ENCODE assay signal across 2 cellular contexts in genomic region chr10:80272793-80273522, GRCh38.
TF ChIP-seq lines count a peak whose summit lies in the region.

No MANE protein-coding gene starts in this region.

TF ChIP-seq in K562, 482 proteins besides CTCF, POLR2A, EP300 and RAD21 (continued from another document and continues in another):
- TF ChIP-seq, protein P1, sequence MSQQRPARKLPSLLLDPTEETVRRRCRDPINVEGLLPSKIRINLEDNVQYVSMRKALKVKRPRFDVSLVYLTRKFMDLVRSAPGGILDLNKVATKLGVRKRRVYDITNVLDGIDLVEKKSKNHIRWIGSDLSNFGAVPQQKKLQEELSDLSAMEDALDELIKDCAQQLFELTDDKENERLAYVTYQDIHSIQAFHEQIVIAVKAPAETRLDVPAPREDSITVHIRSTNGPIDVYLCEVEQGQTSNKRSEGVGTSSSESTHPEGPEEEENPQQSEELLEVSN (IDR thresholded peaks at IDR 0.05; ENCODE audit: borderline replicate concordance in 1 of 2, extremely low read depth in 1 of 2, insufficient read depth in 1 of 2, insufficient read length in 1 of 2, low read depth in 1 of 2, low read length in 1 of 2, poor library complexity in 1 of 2, severe bottlenecking in 1 of 2), result peak; percentile 37 to 59
- TF ChIP-seq NR2C2 (CRISPR knock-in tag; IDR thresholded peaks at IDR 0.05), result no peak
- TF ChIP-seq NR2C2 (tag; IDR thresholded peaks at IDR 0.05), result peak; percentile 68
- TF ChIP-seq ZBTB17 (CRISPR knock-in tag; IDR thresholded peaks at IDR 0.05), result 0 out of 2 replicates have a peak, but pooled peaks have one; percentile 17
- TF ChIP-seq BACH1 (tag; IDR thresholded peaks at IDR 0.05), result peak; percentile 94
- TF ChIP-seq NEUROD1 (IDR thresholded peaks at IDR 0.05; ENCODE audit: borderline replicate concordance, low read depth, low read length, partially characterized antibody), result peak; percentile 28
- TF ChIP-seq ZNF584 (CRISPR knock-in tag; IDR thresholded peaks at IDR 0.05; ENCODE audit: low read depth), result no peak
- TF ChIP-seq LEF1 (IDR thresholded peaks at IDR 0.05), result peak; percentile 90
- TF ChIP-seq ATF7 (IDR thresholded peaks at IDR 0.05), result peak; percentile 37; the same call in 1 of the 2 replicates
- peak; percentile 87 for TF ChIP-seq MAFF (IDR thresholded peaks at IDR 0.05; ENCODE audit: low read length)
- TF ChIP-seq CHD4 (IDR thresholded peaks at IDR 0.05; ENCODE audit: insufficient read depth, insufficient replicate concordance, low read depth, low read length, poor library complexity, severe bottlenecking), result no peak
- peak; percentile 95 for TF ChIP-seq MAFG (tag; conservative IDR thresholded peaks at IDR 0.05)
- TF ChIP-seq, protein P2, sequence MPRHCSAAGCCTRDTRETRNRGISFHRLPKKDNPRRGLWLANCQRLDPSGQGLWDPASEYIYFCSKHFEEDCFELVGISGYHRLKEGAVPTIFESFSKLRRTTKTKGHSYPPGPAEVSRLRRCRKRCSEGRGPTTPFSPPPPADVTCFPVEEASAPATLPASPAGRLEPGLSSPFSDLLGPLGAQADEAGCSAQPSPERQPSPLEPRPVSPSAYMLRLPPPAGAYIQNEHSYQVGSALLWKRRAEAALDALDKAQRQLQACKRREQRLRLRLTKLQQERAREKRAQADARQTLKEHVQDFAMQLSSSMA (CRISPR knock-in tag; IDR thresholded peaks at IDR 0.05), result no peak
- no peak for TF ChIP-seq MCM7 (IDR thresholded peaks at IDR 0.05)
- TF ChIP-seq, protein P3, sequence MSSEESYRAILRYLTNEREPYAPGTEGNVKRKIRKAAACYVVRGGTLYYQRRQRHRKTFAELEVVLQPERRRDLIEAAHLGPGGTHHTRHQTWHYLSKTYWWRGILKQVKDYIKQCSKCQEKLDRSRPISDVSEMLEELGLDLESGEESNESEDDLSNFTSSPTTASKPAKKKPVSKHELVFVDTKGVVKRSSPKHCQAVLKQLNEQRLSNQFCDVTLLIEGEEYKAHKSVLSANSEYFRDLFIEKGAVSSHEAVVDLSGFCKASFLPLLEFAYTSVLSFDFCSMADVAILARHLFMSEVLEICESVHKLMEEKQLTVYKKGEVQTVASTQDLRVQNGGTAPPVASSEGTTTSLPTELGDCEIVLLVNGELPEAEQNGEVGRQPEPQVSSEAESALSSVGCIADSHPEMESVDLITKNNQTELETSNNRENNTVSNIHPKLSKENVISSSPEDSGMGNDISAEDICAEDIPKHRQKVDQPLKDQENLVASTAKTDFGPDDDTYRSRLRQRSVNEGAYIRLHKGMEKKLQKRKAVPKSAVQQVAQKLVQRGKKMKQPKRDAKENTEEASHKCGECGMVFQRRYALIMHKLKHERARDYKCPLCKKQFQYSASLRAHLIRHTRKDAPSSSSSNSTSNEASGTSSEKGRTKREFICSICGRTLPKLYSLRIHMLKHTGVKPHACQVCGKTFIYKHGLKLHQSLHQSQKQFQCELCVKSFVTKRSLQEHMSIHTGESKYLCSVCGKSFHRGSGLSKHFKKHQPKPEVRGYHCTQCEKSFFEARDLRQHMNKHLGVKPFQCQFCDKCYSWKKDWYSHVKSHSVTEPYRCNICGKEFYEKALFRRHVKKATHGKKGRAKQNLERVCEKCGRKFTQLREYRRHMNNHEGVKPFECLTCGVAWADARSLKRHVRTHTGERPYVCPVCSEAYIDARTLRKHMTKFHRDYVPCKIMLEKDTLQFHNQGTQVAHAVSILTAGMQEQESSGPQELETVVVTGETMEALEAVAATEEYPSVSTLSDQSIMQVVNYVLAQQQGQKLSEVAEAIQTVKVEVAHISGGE (CRISPR knock-in tag; IDR thresholded peaks at IDR 0.05), result 0 out of 6 replicates have a peak, but pooled peaks of 1 of the 3 experiments have one; percentile 17
- TF ChIP-seq MNT (conservative IDR thresholded peaks at IDR 0.05), result peak in 1 of 2 experiments; percentile 71; a peak in 3 of 4 replicates
- peak; percentile 15; the same call in 1 of the 2 replicates for TF ChIP-seq HBP1 (CRISPR knock-in tag; IDR thresholded peaks at IDR 0.05)
- no peak for TF ChIP-seq HOXB6 (CRISPR knock-in tag; IDR thresholded peaks at IDR 0.05; ENCODE audit: borderline replicate concordance)
- TF ChIP-seq MAFK (IDR thresholded peaks at IDR 0.05; ENCODE audit: low read length), result peak; percentile 82; the same call in 1 of the 2 replicates
- TF ChIP-seq CXXC5 (CRISPR knock-in tag; IDR thresholded peaks at IDR 0.05), result peak; percentile 46; the same call in 1 of the 2 replicates
- TF ChIP-seq YY1 (IDR thresholded peaks at IDR 0.05; ENCODE audit: borderline replicate concordance in 1 of 3, control insufficient read depth in 1 of 3, extremely low read depth in 1 of 3, insufficient read depth in 3 of 3, insufficient read length in 1 of 3, insufficient replicate concordance in 2 of 3, low read depth in 1 of 3, low read length in 2 of 3), result peak in 1 of 3 experiments; percentile 39
- peak; percentile 48; the same call in 1 of the 2 replicates for TF ChIP-seq ZNF644 (tag; IDR thresholded peaks at IDR 0.05; ENCODE audit: low read depth)

TF ChIP-seq in HepG2, 621 proteins besides CTCF, POLR2A, EP300 and RAD21 (continued from another document and continues in another):
- TF ChIP-seq USF2 (IDR thresholded peaks at IDR 0.05; ENCODE audit: low read depth, low read length) (no peak), USF2 (CRISPR knock-in tag; IDR thresholded peaks at IDR 0.05; ENCODE audit: borderline replicate concordance) (no peak), MEIS2 (CRISPR knock-in tag; IDR thresholded peaks at IDR 0.05) (peak; percentile 83), MAFK (conservative IDR thresholded peaks at IDR 0.05 in 1 of 2, IDR thresholded peaks at IDR 0.05 in 1 of 2; ENCODE audit: low read length in 2 of 2) (peak; percentile 84 to 95), ZNF883 (CRISPR knock-in tag; IDR thresholded peaks at IDR 0.05; ENCODE audit: not compliant biosample characterization) (no peak), ZNF256 (CRISPR knock-in tag; conservative IDR thresholded peaks at IDR 0.05) (no peak), NONO (IDR thresholded peaks at IDR 0.05) (no peak), NONO (CRISPR knock-in tag; conservative IDR thresholded peaks at IDR 0.05) (peak; percentile 41; the same call in 1 of the 2 replicates), KLF12 (CRISPR knock-in tag; IDR thresholded peaks at IDR 0.05; ENCODE audit: borderline replicate concordance) (no peak), DPF2 (CRISPR knock-in tag; IDR thresholded peaks at IDR 0.05; ENCODE audit: borderline replicate concordance, low read depth) (peak; percentile 39; the same call in 1 of the 2 replicates), ZNF17 (CRISPR knock-in tag; IDR thresholded peaks at IDR 0.05) (no peak), MTF2 (CRISPR knock-in tag; IDR thresholded peaks at IDR 0.05; ENCODE audit: borderline replicate concordance) (no peak), ZMYM4 (CRISPR knock-in tag; IDR thresholded peaks at IDR 0.05) (peak; percentile 58; the same call in 1 of the 2 replicates), HOXD1 (CRISPR knock-in tag; IDR thresholded peaks at IDR 0.05) (0 out of 2 replicates have a peak, but pooled peaks have one; percentile 65), PAF1 (CRISPR knock-in tag; IDR thresholded peaks at IDR 0.05) (no peak), SAFB2 (CRISPR knock-in tag; IDR thresholded peaks at IDR 0.05; ENCODE audit: borderline replicate concordance, low read depth) (no peak), ZSCAN29 (CRISPR knock-in tag; conservative IDR thresholded peaks at IDR 0.05) (no peak), ZNF577 (CRISPR knock-in tag; IDR thresholded peaks at IDR 0.05; ENCODE audit: borderline replicate concordance, low read depth) (no peak), ESRRA (CRISPR knock-in tag; IDR thresholded peaks at IDR 0.05; ENCODE audit: low read depth) (peak; percentile 56; the same call in 1 of the 2 replicates), TP53 (CRISPR knock-in tag; conservative IDR thresholded peaks at IDR 0.05) (0 out of 2 replicates have a peak, but pooled peaks have one; percentile 9), GABPA (IDR thresholded peaks at IDR 0.05; ENCODE audit: low read depth, low read length) (no peak), GABPA (CRISPR knock-in tag; IDR thresholded peaks at IDR 0.05; ENCODE audit: low read depth) (no peak), RNF219 (CRISPR knock-in tag; IDR thresholded peaks at IDR 0.05) (no peak), NFE2L2 (IDR thresholded peaks at IDR 0.05; ENCODE audit: low read length) (peak; percentile 99), SAP130 (CRISPR knock-in tag; IDR thresholded peaks at IDR 0.05; ENCODE audit: low read depth) (peak; percentile 88), MIER2 (CRISPR knock-in tag; IDR thresholded peaks at IDR 0.05) (peak; percentile 26; the same call in 1 of the 2 replicates), HMGXB3 (CRISPR knock-in tag; IDR thresholded peaks at IDR 0.05; ENCODE audit: borderline replicate concordance) (peak; percentile 67; the same call in 1 of the 2 replicates), EED (CRISPR knock-in tag; IDR thresholded peaks at IDR 0.05) (no peak)
- TF ChIP-seq, protein P4, sequence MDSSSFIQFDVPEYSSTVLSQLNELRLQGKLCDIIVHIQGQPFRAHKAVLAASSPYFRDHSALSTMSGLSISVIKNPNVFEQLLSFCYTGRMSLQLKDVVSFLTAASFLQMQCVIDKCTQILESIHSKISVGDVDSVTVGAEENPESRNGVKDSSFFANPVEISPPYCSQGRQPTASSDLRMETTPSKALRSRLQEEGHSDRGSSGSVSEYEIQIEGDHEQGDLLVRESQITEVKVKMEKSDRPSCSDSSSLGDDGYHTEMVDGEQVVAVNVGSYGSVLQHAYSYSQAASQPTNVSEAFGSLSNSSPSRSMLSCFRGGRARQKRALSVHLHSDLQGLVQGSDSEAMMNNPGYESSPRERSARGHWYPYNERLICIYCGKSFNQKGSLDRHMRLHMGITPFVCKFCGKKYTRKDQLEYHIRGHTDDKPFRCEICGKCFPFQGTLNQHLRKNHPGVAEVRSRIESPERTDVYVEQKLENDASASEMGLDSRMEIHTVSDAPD (CRISPR knock-in tag; IDR thresholded peaks at IDR 0.05), result no peak
- TF ChIP-seq, protein P2 (CRISPR knock-in tag; IDR thresholded peaks at IDR 0.05), result no peak
- TF ChIP-seq, protein P5, sequence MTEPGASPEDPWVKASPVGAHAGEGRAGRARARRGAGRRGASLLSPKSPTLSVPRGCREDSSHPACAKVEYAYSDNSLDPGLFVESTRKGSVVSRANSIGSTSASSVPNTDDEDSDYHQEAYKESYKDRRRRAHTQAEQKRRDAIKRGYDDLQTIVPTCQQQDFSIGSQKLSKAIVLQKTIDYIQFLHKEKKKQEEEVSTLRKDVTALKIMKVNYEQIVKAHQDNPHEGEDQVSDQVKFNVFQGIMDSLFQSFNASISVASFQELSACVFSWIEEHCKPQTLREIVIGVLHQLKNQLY (CRISPR knock-in tag; IDR thresholded peaks at IDR 0.05), result peak; percentile 35; the same call in 1 of the 2 replicates
